In genomic region chr12:45728625-45729232, GRCh38 we compare ENCODE assay signal across 1 cellular context.
TF ChIP-seq lines count a peak whose summit lies in the region.

No MANE protein-coding gene starts in this region.

TF ChIP-seq in HepG2, 621 proteins besides CTCF, POLR2A, EP300 and RAD21 (continued from another document and continues in another):
- TF ChIP-seq FOXA1 (IDR thresholded peaks at IDR 0.05) = no peak
- peak; percentile 55; the same call in 1 of the 2 replicates for TF ChIP-seq FOXA1 (CRISPR knock-in tag; IDR thresholded peaks at IDR 0.05)
- peak; percentile 67 for TF ChIP-seq E2F1 (CRISPR knock-in tag; IDR thresholded peaks at IDR 0.05)
- TF ChIP-seq CERS6 (CRISPR knock-in tag; IDR thresholded peaks at IDR 0.05) = no peak
- no peak for TF ChIP-seq ZNF652 (CRISPR knock-in tag; IDR thresholded peaks at IDR 0.05; ENCODE audit: borderline replicate concordance, low read depth)
- peak; percentile 96 for TF ChIP-seq ZBTB2 (CRISPR knock-in tag; IDR thresholded peaks at IDR 0.05; ENCODE audit: low read depth)
- TF ChIP-seq SP1 (IDR thresholded peaks at IDR 0.05) = no peak
- TF ChIP-seq SP1 (CRISPR knock-in tag; IDR thresholded peaks at IDR 0.05) = no peak
- peak; percentile 48; the same call in 1 of the 2 replicates for TF ChIP-seq CHD2 (IDR thresholded peaks at IDR 0.05; ENCODE audit: low read depth, low read length)
- TF ChIP-seq ZSCAN9 (CRISPR knock-in tag; IDR thresholded peaks at IDR 0.05; ENCODE audit: borderline replicate concordance) = peak; percentile 60; the same call in 1 of the 2 replicates
- no peak for TF ChIP-seq ATF1 (CRISPR knock-in tag; IDR thresholded peaks at IDR 0.05)
- TF ChIP-seq MLX (CRISPR knock-in tag; IDR thresholded peaks at IDR 0.05) = peak; percentile 75; the same call in 1 of the 2 replicates
- TF ChIP-seq ZSCAN29 (CRISPR knock-in tag; conservative IDR thresholded peaks at IDR 0.05) = peak; percentile 68
- TF ChIP-seq ZNF879 (CRISPR knock-in tag; IDR thresholded peaks at IDR 0.05) = no peak
- no peak for TF ChIP-seq CSRNP2 (CRISPR knock-in tag; conservative IDR thresholded peaks at IDR 0.05; ENCODE audit: low read depth)
- TF ChIP-seq ZNF263 (CRISPR knock-in tag; IDR thresholded peaks at IDR 0.05) = peak; percentile 37; the same call in 1 of the 2 replicates
- peak; percentile 71 for TF ChIP-seq ZNF317 (CRISPR knock-in tag; IDR thresholded peaks at IDR 0.05)
- no peak for TF ChIP-seq USF2 (IDR thresholded peaks at IDR 0.05; ENCODE audit: low read depth, low read length)
- no peak; the same call in 1 of the 2 replicates for TF ChIP-seq USF2 (CRISPR knock-in tag; IDR thresholded peaks at IDR 0.05; ENCODE audit: borderline replicate concordance)
- TF ChIP-seq ZNF280D (CRISPR knock-in tag; IDR thresholded peaks at IDR 0.05) = peak; percentile 71; the same call in 1 of the 2 replicates
- TF ChIP-seq ZHX1 (CRISPR knock-in tag; IDR thresholded peaks at IDR 0.05; ENCODE audit: low read depth) = peak; percentile 82
- TF ChIP-seq DBP (CRISPR knock-in tag; IDR thresholded peaks at IDR 0.05; ENCODE audit: not compliant biosample characterization) = peak; percentile 37
- peak; percentile 83; the same call in 1 of the 2 replicates for TF ChIP-seq ZNF335 (CRISPR knock-in tag; IDR thresholded peaks at IDR 0.05)
- no peak for TF ChIP-seq NR2F6 (IDR thresholded peaks at IDR 0.05)
- peak; percentile 75 for TF ChIP-seq NR2F6 (CRISPR knock-in tag; IDR thresholded peaks at IDR 0.05)
- no peak for TF ChIP-seq ZNF530 (CRISPR knock-in tag; IDR thresholded peaks at IDR 0.05; ENCODE audit: low read depth)
- TF ChIP-seq NR3C1 (CRISPR knock-in tag; IDR thresholded peaks at IDR 0.05) = no peak
- TF ChIP-seq ARHGAP35 (CRISPR knock-in tag; IDR thresholded peaks at IDR 0.05; ENCODE audit: borderline replicate concordance) = 0 out of 2 replicates have a peak, but pooled peaks have one; percentile 74
- TF ChIP-seq ZNF616 (CRISPR knock-in tag; IDR thresholded peaks at IDR 0.05; ENCODE audit: low read depth) = no peak
- no peak for TF ChIP-seq ZNF775 (CRISPR knock-in tag; IDR thresholded peaks at IDR 0.05; ENCODE audit: borderline replicate concordance)
- peak; percentile 53; the same call in 1 of the 2 replicates for TF ChIP-seq CBFB (CRISPR knock-in tag; IDR thresholded peaks at IDR 0.05)
- no peak for TF ChIP-seq E2F5 (CRISPR knock-in tag; conservative IDR thresholded peaks at IDR 0.05)
- 0 out of 2 replicates have a peak, but pooled peaks have one; percentile 27 for TF ChIP-seq CCDC6 (CRISPR knock-in tag; IDR thresholded peaks at IDR 0.05)
- TF ChIP-seq GABPA (IDR thresholded peaks at IDR 0.05; ENCODE audit: low read depth, low read length) = peak; percentile 53
- peak; percentile 81 for TF ChIP-seq GABPA (CRISPR knock-in tag; IDR thresholded peaks at IDR 0.05; ENCODE audit: low read depth)
- TF ChIP-seq ZNF556 (CRISPR knock-in tag; IDR thresholded peaks at IDR 0.05; ENCODE audit: borderline replicate concordance) = peak; percentile 78; the same call in 1 of the 2 replicates
- TF ChIP-seq ERF (CRISPR knock-in tag; IDR thresholded peaks at IDR 0.05) = peak; percentile 88
- TF ChIP-seq NCOA2 (CRISPR knock-in tag; IDR thresholded peaks at IDR 0.05) = peak; percentile 60; the same call in 1 of the 2 replicates
- TF ChIP-seq ZBTB21 (CRISPR knock-in tag; IDR thresholded peaks at IDR 0.05) = 0 out of 2 replicates have a peak, but pooled peaks have one; percentile 12
- TF ChIP-seq XRCC5 (optimal IDR thresholded peaks at IDR 0.05; ENCODE audit: low read length) = peak; percentile 98
- peak; percentile 90 for TF ChIP-seq ZNF451 (CRISPR knock-in tag; IDR thresholded peaks at IDR 0.05)
- TF ChIP-seq ZNF205 (CRISPR knock-in tag; IDR thresholded peaks at IDR 0.05) = peak; percentile 84
- peak; percentile 89; the same call in 1 of the 2 replicates for TF ChIP-seq ZNF747 (CRISPR knock-in tag; IDR thresholded peaks at IDR 0.05; ENCODE audit: borderline replicate concordance)
- TF ChIP-seq CCAR2 (optimal IDR thresholded peaks at IDR 0.05; ENCODE audit: low read depth, low read length) = peak; percentile 69
- peak; percentile 96 for TF ChIP-seq CBX5 (CRISPR knock-in tag; IDR thresholded peaks at IDR 0.05; ENCODE audit: borderline replicate concordance)
- TF ChIP-seq IRF2 (CRISPR knock-in tag; IDR thresholded peaks at IDR 0.05) = peak; percentile 93
- no peak for TF ChIP-seq KDM5A (IDR thresholded peaks at IDR 0.05; ENCODE audit: borderline replicate concordance, low read length)
- no peak for TF ChIP-seq SYNCRIP (IDR thresholded peaks at IDR 0.05; ENCODE audit: insufficient read depth, low read depth, low read length)
- peak; percentile 80 for TF ChIP-seq PHF21A (CRISPR knock-in tag; IDR thresholded peaks at IDR 0.05)
- TF ChIP-seq ZFP36 (IDR thresholded peaks at IDR 0.05; ENCODE audit: borderline replicate concordance, low read depth, low read length, partially characterized antibody) = no peak
- TF ChIP-seq ZFP41 (CRISPR knock-in tag; IDR thresholded peaks at IDR 0.05; ENCODE audit: borderline replicate concordance) = peak; percentile 77; the same call in 1 of the 2 replicates
- TF ChIP-seq IKZF5 (CRISPR knock-in tag; IDR thresholded peaks at IDR 0.05) = peak; percentile 84
